Comparison of ENCODE assay signal across 25 cellular contexts in genomic region chr7:86559096-86559495, GRCh38.
DNase-seq lines count a peak whose midpoint lies in the region; ATAC-seq and TF ChIP-seq lines count a peak whose summit lies in the region.
"Had no signal": no experiment of that assay in that cellular context is flagged by ENCODE, and none has a peak within 500 bp of the region (broad histone marks: within the 10 kb centered on the region; RNA-seq: fewer than 3 reads in every experiment).

No MANE protein-coding gene starts in this region.

- intact Hi-C loops in CD14-positive monocyte (cut with micrococcal nuclease), result no loop called here

- H3K4me3 ChIP-seq in CD8-positive, alpha-beta memory T cell (ENCODE audit: low read length), result no peak overlapping the region
- H3K4me3 ChIP-seq: BLaER1, PC-9 had no signal

- ATAC-seq in GM19452 (IDR thresholded peaks at IDR 0.05; ENCODE audit: unreplicated experiment), result no peak
- ATAC-seq: HepG2 had no signal

- no peak overlapping the region for H3K27ac Mint-ChIP-seq in CD14-positive monocyte
- H3K27ac Mint-ChIP-seq in CD8-positive, alpha-beta memory T cell, result no peak overlapping the region
- H3K27ac Mint-ChIP-seq: CD4-positive, alpha-beta T cell had no signal

- DNase-seq in DMS153 treated with DMSO at 0.1 percent for 48 hours (lab: John Stamatoyannopoulos, UW; ENCODE audit: unreplicated experiment) (peak; percentile 31), NCI-H1105 treated with DMSO at 0.1 percent for 48 hours (lab: John Stamatoyannopoulos, UW) (peak; percentile 53), NCI-H774 (lab: John Stamatoyannopoulos, UW) (peak; percentile 18), left kidney (ENCODE audit: low read depth, low spot score) (peak; percentile 21), CD14-positive monocyte (ENCODE audit: low spot score) (no peak)
- DNase-seq in CD8-positive, alpha-beta memory T cell, result no peak
- DNase-seq: Caco-2; CD4-positive, alpha-beta T cell; DMS79 treated with DMSO at 0.1 percent for 48 hours; GF-D8; HCEC 1CT; Karpas-422; NCI-H1092; NCI-H2029 treated with DMSO at 0.1 percent for 48 hours; NCI-H2171; NCI-H226; NCI-H510A; NCI-H82; NK-92 treated with Interleukin-12 subunit alpha and Interleukin-12 subunit beta, amount 100 ng/mL, for 24 hours; Right ventricle myocardium superior; RPMI8226 had no signal

- H3K4me3 Mint-ChIP-seq in CD14-positive monocyte, result no peak overlapping the region
- H3K4me3 Mint-ChIP-seq in CD8-positive, alpha-beta memory T cell, result no peak overlapping the region
- H3K4me3 Mint-ChIP-seq: CD4-positive, alpha-beta T cell had no signal

- H3K27me3 Mint-ChIP-seq in CD14-positive monocyte (ENCODE audit: low read depth in 3 of 3), result no peaks in the 10 kb centered on the region
- no peaks in the 10 kb centered on the region for H3K27me3 Mint-ChIP-seq in CD8-positive, alpha-beta memory T cell
- H3K27me3 Mint-ChIP-seq: CD4-positive, alpha-beta T cell had no signal

- no peaks in the 10 kb centered on the region for H3K4me1 ChIP-seq in CD8-positive, alpha-beta memory T cell (ENCODE audit: insufficient read depth, low read length)
- H3K4me1 ChIP-seq: BLaER1, Caco-2 had no signal

- no peaks in the 10 kb centered on the region for H3K27me3 ChIP-seq in CD8-positive, alpha-beta memory T cell (ENCODE audit: insufficient read depth, low read length, poor library complexity, severe bottlenecking)
- H3K27me3 ChIP-seq: BLaER1 had no signal

- H3K36me3 Mint-ChIP-seq in CD14-positive monocyte, result no peaks in the 10 kb centered on the region
- H3K36me3 Mint-ChIP-seq in CD8-positive, alpha-beta memory T cell, result no peaks in the 10 kb centered on the region

- CTCF ChIA-PET in CD8-positive, alpha-beta memory T cell (lab: Charles Lee), result no interaction called here

- POLR2A ChIA-PET in CD8-positive, alpha-beta memory T cell (lab: Charles Lee), result no interaction called here

- no peak for TF ChIP-seq CTCF in CD14-positive monocyte (IDR thresholded peaks at IDR 0.05)

- H3K9me3 Mint-ChIP-seq in CD14-positive monocyte, result peaks cover 0 to 7% (median 2%) of the 10 kb centered on the region in 7 donors
- peaks cover 0 to 12% (median 0%) of the 10 kb centered on the region in 5 donors for H3K9me3 Mint-ChIP-seq in CD8-positive, alpha-beta memory T cell

- H3K9me3 ChIP-seq in CD8-positive, alpha-beta memory T cell (ENCODE audit: low read length), result no peaks in the 10 kb centered on the region
- H3K9me3 ChIP-seq: BLaER1, Caco-2 had no signal

- no peak overlapping the region for H3K27ac ChIP-seq in CD8-positive, alpha-beta memory T cell (ENCODE audit: low read depth, low read length)
- H3K27ac ChIP-seq: BLaER1, PC-9 had no signal

- no peaks in the 10 kb centered on the region for H3K36me3 ChIP-seq in CD8-positive, alpha-beta memory T cell (ENCODE audit: insufficient read depth, low read length)
- H3K36me3 ChIP-seq: BLaER1 had no signal

- H3K4me1 Mint-ChIP-seq in CD14-positive monocyte, result no peaks in the 10 kb centered on the region
- no peaks in the 10 kb centered on the region for H3K4me1 Mint-ChIP-seq in CD8-positive, alpha-beta memory T cell

Comparison
In these comparisons a context has a peak if more than half of its experiments do, and no peak if none do; other contexts are left out.
1. DNase-seq: peak in DMS153 treated with DMSO at 0.1 percent for 48 hours (single experiment), NCI-H1105 treated with DMSO at 0.1 percent for 48 hours (single experiment), NCI-H774 (single experiment) and left kidney (single experiment); none in CD14-positive monocyte (single experiment) and CD8-positive, alpha-beta memory T cell (0 of 5).